In genomic region chrX:48864210-48864609, GRCh38 we compare ENCODE assay signal across 20 cellular contexts. TPM values are rescaled to one million over a fixed set of nuclear protein-coding genes. Genes with fewer than 3 reads are reported as not detected.
A peak's percentile ranks its signal among the peaks of the same experiment; 100 is the strongest.
DNase-seq lines count a peak whose midpoint lies in the region; TF ChIP-seq lines count a peak whose summit lies in the region.
"Had no signal": no experiment of that assay in that cellular context is flagged by ENCODE, and none has a peak within 500 bp of the region (broad histone marks: within the 10 kb centered on the region; RNA-seq: fewer than 3 reads in every experiment).

No MANE protein-coding gene starts in this region.

- H4K20me1 ChIP-seq in OCI-LY7 (ENCODE audit: insufficient read depth, low read length): no peaks in the 10 kb centered on the region

- no peaks in the 10 kb centered on the region for H3K79me2 ChIP-seq in OCI-LY7 (ENCODE audit: insufficient read depth, low read depth, low read length)

- BruUV-seq in OCI-LY7 (replicated peaks; lab: Mats Ljungman, UMichigan): no TSS peak

- H3K36me3 ChIP-seq in prostate gland (no peaks in the 10 kb centered on the region), OCI-LY7 (ENCODE audit: insufficient read depth, low read length) (no peaks in the 10 kb centered on the region)
- H3K36me3 ChIP-seq: BE2C, Peyer's patch, sigmoid colon had no signal

- H3K27ac Mint-ChIP-seq in progenitor cell of endocrine pancreas: no peak overlapping the region
- H3K27ac Mint-ChIP-seq: activated CD4-positive, alpha-beta memory T cell treated with anti-CD3 and anti-CD28 coated beads for 36 hours; GM23338; naive thymus-derived CD8-positive, alpha-beta T cell had no signal

- TF ChIP-seq POLR2A in prostate gland (IDR thresholded peaks at IDR 0.05): no peak

- H3K27me3 Mint-ChIP-seq in progenitor cell of endocrine pancreas: no peaks in the 10 kb centered on the region

- no peaks in the 10 kb centered on the region for H3K9me3 ChIP-seq in prostate gland
- no peaks in the 10 kb centered on the region for H3K9me3 ChIP-seq in OCI-LY7 (ENCODE audit: low read length)
- H3K9me3 ChIP-seq: BE2C, Peyer's patch, sigmoid colon had no signal

- no peak overlapping the region for H3K27ac ChIP-seq in prostate gland
- no peak overlapping the region for H3K27ac ChIP-seq in OCI-LY7 (ENCODE audit: low read depth, low read length, poor library complexity, severe bottlenecking)
- H3K27ac ChIP-seq: HL-60, Peyer's patch, sigmoid colon had no signal

- POLR2A ChIA-PET in OCI-LY7 (lab: Charles Lee): no interaction called here

- 35% methylated on average over 4 of the region's 4 CpGs for WGBS in prostate gland

- H3K4me1 ChIP-seq in prostate gland (replicated peaks): no peaks in the 10 kb centered on the region
- H3K4me1 ChIP-seq in OCI-LY7 (ENCODE audit: insufficient read depth, low read length, poor library complexity, severe bottlenecking): no peaks in the 10 kb centered on the region
- H3K4me1 ChIP-seq: BE2C, Peyer's patch, sigmoid colon had no signal

- DNase-seq in CMK (ENCODE audit: low read depth): peak; percentile 29
- DNase-seq in KBM-7: peak; percentile 31
- DNase-seq in amniotic epithelial cell (ENCODE audit: low read depth): peak; percentile 96
- peak; percentile 1 for DNase-seq in inferior parietal cortex (ENCODE audit: extremely low spot score)
- no peak for DNase-seq in prostate gland (ENCODE audit: low spot score)
- DNase-seq in progenitor cell of endocrine pancreas (ENCODE audit: low spot score, unreplicated experiment): no peak
- DNase-seq in RPMI8226: no peak
- DNase-seq in OCI-LY7 (ENCODE audit: low spot score): no peak
- DNase-seq: activated CD4-positive, alpha-beta memory T cell treated with anti-CD3 and anti-CD28 coated beads for 36 hours; aorta; BE2C; head of caudate nucleus; naive thymus-derived CD8-positive, alpha-beta T cell; NCI-H446 treated with DMSO at 0.1 percent for 48 hours; Peyer's patch; sigmoid colon; stimulated activated naive CD4-positive, alpha-beta T cell had no signal

- intact Hi-C loops in prostate gland (cut with DNase I): no loop called here
- intact Hi-C loops in OCI-LY7 (cut with micrococcal nuclease; ENCODE audit: unreplicated experiment): no loop called here

- CTCF ChIA-PET in OCI-LY7 (lab: Charles Lee; ENCODE audit: unreplicated experiment): no interaction called here

- H3K4me3 ChIP-seq in prostate gland (no peak overlapping the region), OCI-LY7 (ENCODE audit: low read depth, low read length, poor library complexity, severe bottlenecking) (no peak overlapping the region)
- H3K4me3 ChIP-seq: GM23338, Peyer's patch, sigmoid colon had no signal

- H3K4me1 Mint-ChIP-seq in progenitor cell of endocrine pancreas (ENCODE audit: low read depth): no peaks in the 10 kb centered on the region
- H3K4me1 Mint-ChIP-seq: naive thymus-derived CD8-positive, alpha-beta T cell had no signal

- H3K27me3 ChIP-seq in prostate gland (replicated peaks; ENCODE audit: insufficient read depth): no peaks in the 10 kb centered on the region
- H3K27me3 ChIP-seq: BE2C, Peyer's patch, sigmoid colon had no signal

- H3K4me2 ChIP-seq in OCI-LY7 (ENCODE audit: low read length): no peak overlapping the region
- H3K4me2 ChIP-seq: GM23338 had no signal

- no peak overlapping the region for H2AFZ ChIP-seq in OCI-LY7 (ENCODE audit: low read length)
- H2AFZ ChIP-seq: GM23338 had no signal

- in situ Hi-C loops in KBM-7 (cut with MboI; ENCODE audit: low pct_unique_long_range_greater_than_20kb, low sequenced_read_pairs): no loop called here

- peaks cover 9% of the 10 kb centered on the region for H3K9me3 Mint-ChIP-seq in progenitor cell of endocrine pancreas (ENCODE audit: low read depth)
- H3K9me3 Mint-ChIP-seq: activated CD4-positive, alpha-beta memory T cell treated with anti-CD3 and anti-CD28 coated beads for 36 hours; GM23338; naive thymus-derived CD8-positive, alpha-beta T cell had no signal

- TF ChIP-seq CTCF in prostate gland (IDR thresholded peaks at IDR 0.05): no peak
- TF ChIP-seq CTCF in progenitor cell of endocrine pancreas (IDR thresholded peaks at IDR 0.05; ENCODE audit: unreplicated experiment): no peak
- no peak for TF ChIP-seq CTCF in OCI-LY7 (conservative IDR thresholded peaks at IDR 0.05; ENCODE audit: low read length)

- H3K36me3 Mint-ChIP-seq in progenitor cell of endocrine pancreas (ENCODE audit: insufficient read depth): no peaks in the 10 kb centered on the region
- H3K36me3 Mint-ChIP-seq: activated CD4-positive, alpha-beta memory T cell treated with anti-CD3 and anti-CD28 coated beads for 36 hours; naive thymus-derived CD8-positive, alpha-beta T cell had no signal

- no peaks in the 10 kb centered on the region for H3K9me2 ChIP-seq in OCI-LY7 (ENCODE audit: insufficient read depth, low read length)

- no peak overlapping the region for H3K4me3 Mint-ChIP-seq in progenitor cell of endocrine pancreas (ENCODE audit: low read depth)
- H3K4me3 Mint-ChIP-seq: activated CD4-positive, alpha-beta memory T cell treated with anti-CD3 and anti-CD28 coated beads for 36 hours; GM23338; naive thymus-derived CD8-positive, alpha-beta T cell had no signal

RNA-seq across cellular contexts. Expression of gene PCSK1N, which starts 28.8 kb away (rescaled TPM):
- total RNA-seq in prostate gland (10 to 100 TPM; 45.4 to 77.7 TPM), progenitor cell of endocrine pancreas (55.4 and 58.3 TPM in 2 replicates), OCI-LY7 (2022) (not detected in 2 replicates)
- not detected in 2 replicates for total RNA-seq in OCI-LY7 (2014; rRNA removed; shearing (Covaris generic))

RNA-seq across cellular contexts. Expression of gene TIMM17B, which starts 33.4 kb away (rescaled TPM):
- 10 to 100 TPM; 58.2 to 85.8 TPM for total RNA-seq in prostate gland
- total RNA-seq in progenitor cell of endocrine pancreas: 68.1 and 73.8 TPM in 2 replicates
- 54.3 and 83.3 TPM in 2 replicates for total RNA-seq in OCI-LY7 (2014; rRNA removed; shearing (Covaris generic))
- 79.3 and 90.0 TPM in 2 replicates for total RNA-seq in OCI-LY7 (2022)

RNA-seq across cellular contexts. Expression of gene PQBP1, which starts 33.5 kb away (rescaled TPM):
- total RNA-seq in prostate gland (10 to 100 TPM; 37.1 to 76.6 TPM), progenitor cell of endocrine pancreas (71.5 and 75.4 TPM in 2 replicates), OCI-LY7 (2022) (79.6 and 93.0 TPM in 2 replicates)
- 72.7 and 90.5 TPM in 2 replicates for total RNA-seq in OCI-LY7 (2014; rRNA removed; shearing (Covaris generic))

RNA-seq across cellular contexts. Expression of gene ERAS, which starts 37.9 kb away (rescaled TPM):
- total RNA-seq in prostate gland (not detected), progenitor cell of endocrine pancreas (0.31 TPM in 1 of 2 replicates, not detected in the other), OCI-LY7 (2022) (0.30 TPM in 1 of 2 replicates, not detected in the other)
- total RNA-seq in OCI-LY7 (2014; rRNA removed; shearing (Covaris generic)): 0.26 and 0.60 TPM in 2 replicates
- total RNA-seq: activated CD4-positive, alpha-beta memory T cell treated with anti-CD3 and anti-CD28 coated beads for 36 hours; aorta; naive thymus-derived CD8-positive, alpha-beta T cell; Peyer's patch; sigmoid colon; urinary bladder had no signal

RNA-seq across cellular contexts. Expression of gene SLC35A2, which starts 47.2 kb away (rescaled TPM):
- 10 to 100 TPM; 29.7 to 39.0 TPM for total RNA-seq in prostate gland
- total RNA-seq in progenitor cell of endocrine pancreas: 33.9 and 34.9 TPM in 2 replicates
- 7.1 and 9.9 TPM in 2 replicates for total RNA-seq in OCI-LY7 (2014; rRNA removed; shearing (Covaris generic))
- total RNA-seq in OCI-LY7 (2022): 18.4 and 22.2 TPM in 2 replicates

Comparison
In these comparisons a context has a peak if more than half of its experiments do, and no peak if none do; other contexts are left out.
1. DNase-seq: peak in CMK (single experiment), KBM-7 (single experiment), amniotic epithelial cell (single experiment) and inferior parietal cortex (single experiment); none in prostate gland (single experiment), progenitor cell of endocrine pancreas (single experiment), RPMI8226 (single experiment) and OCI-LY7 (single experiment).
2. RNA of gene PCSK1N, which starts 28.8 kb away (total RNA-seq): 45.4 to 77.7 TPM in prostate gland and 55.4 to 58.3 TPM in progenitor cell of endocrine pancreas; not detected in OCI-LY7; every median in the first group is over 10 times any median in the second.